2 cellular contexts compared by ENCODE assay signal in genomic region chr1:185015598-185015997, GRCh38.
TF ChIP-seq lines count a peak whose summit lies in the region.

No MANE protein-coding gene starts in this region.

TF ChIP-seq in GM23338, 12 proteins besides CTCF, POLR2A, EP300 and RAD21:
- TF ChIP-seq, protein P1, sequence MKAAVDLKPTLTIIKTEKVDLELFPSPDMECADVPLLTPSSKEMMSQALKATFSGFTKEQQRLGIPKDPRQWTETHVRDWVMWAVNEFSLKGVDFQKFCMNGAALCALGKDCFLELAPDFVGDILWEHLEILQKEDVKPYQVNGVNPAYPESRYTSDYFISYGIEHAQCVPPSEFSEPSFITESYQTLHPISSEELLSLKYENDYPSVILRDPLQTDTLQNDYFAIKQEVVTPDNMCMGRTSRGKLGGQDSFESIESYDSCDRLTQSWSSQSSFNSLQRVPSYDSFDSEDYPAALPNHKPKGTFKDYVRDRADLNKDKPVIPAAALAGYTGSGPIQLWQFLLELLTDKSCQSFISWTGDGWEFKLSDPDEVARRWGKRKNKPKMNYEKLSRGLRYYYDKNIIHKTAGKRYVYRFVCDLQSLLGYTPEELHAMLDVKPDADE (IDR thresholded peaks at IDR 0.05) = no peak
- TF ChIP-seq ZNF331 (CRISPR knock-in tag; IDR thresholded peaks at IDR 0.05; ENCODE audit: low read depth) = no peak
- no peak for TF ChIP-seq REST (IDR thresholded peaks at IDR 0.05; ENCODE audit: unreplicated experiment)
- TF ChIP-seq EZH2phosphoT487 (IDR thresholded peaks at IDR 0.05; ENCODE audit: unreplicated experiment) = no peak
- no peak for TF ChIP-seq NANOG (IDR thresholded peaks at IDR 0.05; ENCODE audit: borderline replicate concordance)
- TF ChIP-seq POLR2AphosphoS5 (IDR thresholded peaks at IDR 0.05; ENCODE audit: low read depth) = no peak

TF ChIP-seq in K562, 482 proteins besides CTCF, POLR2A, EP300 and RAD21:
- TF ChIP-seq ELF4 (CRISPR knock-in tag; IDR thresholded peaks at IDR 0.05) (no peak), RCOR1 (IDR thresholded peaks at IDR 0.05; ENCODE audit: borderline replicate concordance in 1 of 2, low read depth in 2 of 2, low read length in 2 of 2) (peak in 1 of 2 experiments; percentile 58; a peak in 1 of 4 replicates), SMAD1 (IDR thresholded peaks at IDR 0.05; ENCODE audit: low read depth, low read length, partially characterized antibody) (no peak), PKNOX1 (IDR thresholded peaks at IDR 0.05) (peak; percentile 76), MEIS2 (IDR thresholded peaks at IDR 0.05; ENCODE audit: partially characterized antibody) (peak; percentile 97), ZBTB40 (IDR thresholded peaks at IDR 0.05) (peak; percentile 93), ZBTB40 (CRISPR knock-in tag; IDR thresholded peaks at IDR 0.05) (no peak), NR2C2 (CRISPR knock-in tag; IDR thresholded peaks at IDR 0.05) (no peak), NR2C2 (tag; IDR thresholded peaks at IDR 0.05) (peak; percentile 57), PBX2 (CRISPR knock-in tag; IDR thresholded peaks at IDR 0.05; ENCODE audit: low read depth) (no peak), PBX2 (tag; conservative IDR thresholded peaks at IDR 0.05; ENCODE audit: low read depth) (peak; percentile 94), CTBP1 (IDR thresholded peaks at IDR 0.05; ENCODE audit: borderline replicate concordance) (peak; percentile 29; the same call in 1 of the 2 replicates), FOXK2 (conservative IDR thresholded peaks at IDR 0.05 in 1 of 2, IDR thresholded peaks at IDR 0.05 in 1 of 2; ENCODE audit: low read depth in 2 of 2) (no peak)
